ENCODE assay signal across 18 cellular contexts in the genomic region with DNA sequence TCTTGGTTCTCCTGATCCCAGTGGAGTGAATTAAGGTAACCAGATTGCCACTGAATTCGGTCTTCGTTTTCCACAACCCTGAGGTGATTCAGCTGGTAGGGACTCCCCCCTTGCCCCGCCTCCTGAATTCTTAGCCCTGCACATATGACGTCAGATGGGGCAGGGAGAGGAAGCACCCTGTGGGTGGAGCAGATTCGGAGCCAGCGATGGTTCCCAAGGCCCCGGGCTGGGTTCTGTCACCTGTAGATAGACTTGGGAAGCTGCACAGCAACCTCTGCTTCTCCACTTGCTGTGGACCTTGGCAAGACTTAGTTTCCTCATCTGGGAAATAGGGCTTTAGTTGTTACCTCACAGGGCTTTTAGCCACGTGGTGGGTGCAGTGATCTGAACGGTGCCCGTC.
DNase-seq lines count a peak whose midpoint lies in the region; ATAC-seq, FAIRE-seq and TF ChIP-seq lines count a peak whose summit lies in the region.
"Had no signal": no experiment of that assay in that cellular context is flagged by ENCODE, and none has a peak within 500 bp of the region (broad histone marks: within the 10 kb centered on the region; RNA-seq: fewer than 3 reads in every experiment).

No MANE protein-coding gene starts in this region.

- intact Hi-C loops in HepG2 (cut with micrococcal nuclease; ENCODE audit: unreplicated experiment) (no loop called here), right lobe of liver (cut with DNase I) (loop anchor here in 1 of 2 donors (10.0 kb wide), 1 partner anchor 299 kb away; no protein-coding TSS in a partner anchor), PC-3 (cut with micrococcal nuclease) (no loop called here), upper lobe of right lung (cut with DNase I) (loop anchor here (10.0 kb wide), 1 partner anchor 299 kb away; no protein-coding TSS in a partner anchor)

- H2AFZ ChIP-seq in HepG2 (ENCODE audit: low read length) (no peak overlapping the region), PC-3 (ENCODE audit: low read length) (no peak overlapping the region)

- ATAC-seq in HepG2: peak; percentile 6
- ATAC-seq in right lobe of liver: no peak
- ATAC-seq in PC-3: peak; percentile 33; the same call in 1 of the 2 replicates
- ATAC-seq in esophagus mucosa: peak; percentile 81
- peak; percentile 28 for ATAC-seq in upper lobe of right lung
- no peak for ATAC-seq in HG02870 (IDR thresholded peaks at IDR 0.05; ENCODE audit: unreplicated experiment)
- no peak for ATAC-seq in GM18505 (IDR thresholded peaks at IDR 0.05; ENCODE audit: unreplicated experiment)

- no peak for TF ChIP-seq EP300 in HepG2 (IDR thresholded peaks at IDR 0.05; ENCODE audit: low read depth in 2 of 2, low read length in 2 of 2)
- TF ChIP-seq EP300 in HepG2 (CRISPR knock-in tag; IDR thresholded peaks at IDR 0.05; ENCODE audit: borderline replicate concordance): no peak

- H3K4me1 ChIP-seq in HepG2 (ENCODE audit: insufficient read depth, low read length) (no peaks in the 10 kb centered on the region), right lobe of liver (no peaks in the 10 kb centered on the region), PC-3 (ENCODE audit: insufficient read depth, low read length) (no peaks in the 10 kb centered on the region), upper lobe of right lung (no peaks in the 10 kb centered on the region)
- H3K4me1 ChIP-seq: right atrium auricular region had no signal

- H3K9ac ChIP-seq in HepG2 (ENCODE audit: insufficient read depth, low read depth, low read length) (no peak overlapping the region), PC-3 (ENCODE audit: low read length) (no peak overlapping the region)

- in situ Hi-C loops in HepG2 (cut with HindIII; ENCODE audit: extremely low pct_ligation_motif_present, low pct_unique_long_range_greater_than_20kb): loop anchor here (5.0 to 25.0 kb wide), 2 partner anchors 291 to 946 kb away; no protein-coding TSS in a partner anchor

- no peaks in the 10 kb centered on the region for H3K9me2 ChIP-seq in PC-3 (replicated peaks; ENCODE audit: low read length)

- no peaks in the 10 kb centered on the region for H3K36me3 ChIP-seq in HepG2 (replicated peaks in 1 of 2; ENCODE audit: control insufficient read depth in 1 of 2, insufficient read depth in 2 of 2, low read length in 2 of 2)
- H3K36me3 ChIP-seq in right lobe of liver: no peaks in the 10 kb centered on the region
- no peaks in the 10 kb centered on the region for H3K36me3 ChIP-seq in PC-3 (ENCODE audit: low read depth, low read length)
- H3K36me3 ChIP-seq in upper lobe of right lung: no peaks in the 10 kb centered on the region
- H3K36me3 ChIP-seq: MG63, neutrophil, right atrium auricular region had no signal

- BruUV-seq in HepG2 (replicated peaks; lab: Mats Ljungman, UMichigan): no TSS peak
- no TSS peak for BruUV-seq in PC-3 (replicated peaks; lab: Mats Ljungman, UMichigan)

- 0 out of 5 replicates have a peak, but pooled peaks cover 0 to 14% of the 10 kb centered on the region in 2 experiments for H3K27me3 ChIP-seq in HepG2 (ENCODE audit: control insufficient read depth in 1 of 2, insufficient read depth in 2 of 2, low read length in 2 of 2)
- no peaks in the 10 kb centered on the region for H3K27me3 ChIP-seq in right lobe of liver
- no peaks in the 10 kb centered on the region for H3K27me3 ChIP-seq in PC-3 (ENCODE audit: low read length)
- H3K27me3 ChIP-seq in upper lobe of right lung: peaks cover 10% of the 10 kb centered on the region
- H3K27me3 ChIP-seq: MG63, right atrium auricular region had no signal

- no peak for TF ChIP-seq POLR2A in HepG2 (IDR thresholded peaks at IDR 0.05; ENCODE audit: insufficient read depth in 1 of 2, low read depth in 2 of 2, low read length in 2 of 2)
- no peak for TF ChIP-seq POLR2A in right lobe of liver (IDR thresholded peaks at IDR 0.05)
- no peak for TF ChIP-seq POLR2A in GM18505 (IDR thresholded peaks at IDR 0.05; ENCODE audit: borderline replicate concordance, extremely low read depth, insufficient read depth, insufficient read length)

- H3K9me3 ChIP-seq in HepG2 (ENCODE audit: low read length) (no peaks in the 10 kb centered on the region), right lobe of liver (no peaks in the 10 kb centered on the region), PC-3 (ENCODE audit: low read length) (no peaks in the 10 kb centered on the region), upper lobe of right lung (no peaks in the 10 kb centered on the region)
- H3K9me3 ChIP-seq: MG63, neutrophil, right atrium auricular region had no signal

- TF ChIP-seq CTCF in HepG2 (CRISPR knock-in tag; IDR thresholded peaks at IDR 0.05) (no peak), right lobe of liver (IDR thresholded peaks at IDR 0.05) (no peak), PC-3 (conservative IDR thresholded peaks at IDR 0.05; ENCODE audit: low read depth, low read length) (no peak), upper lobe of right lung (IDR thresholded peaks at IDR 0.05) (no peak)

- POLR2A ChIA-PET in HepG2 (lab: Yijun Ruan, JAX) (no interaction called here), PC-3 (lab: Charles Lee; ENCODE audit: unreplicated experiment) (no interaction called here)

- H3K27ac ChIP-seq in HepG2 (ENCODE audit: extremely low read length, insufficient read depth, low read length) (no peak overlapping the region), right lobe of liver (no peak overlapping the region), PC-3 (ENCODE audit: low read length) (no peak overlapping the region), upper lobe of right lung (no peak overlapping the region)
- H3K27ac ChIP-seq: neutrophil, right atrium auricular region had no signal

- 19% methylated on average over 4 of the region's 10 CpGs for WGBS in HepG2 (ENCODE audit: low lambda C conversion rate)
- 20% methylated on average over 1 of the region's 10 CpGs for WGBS in right lobe of liver (ENCODE audit: insufficient coverage, low coverage, low lambda C conversion rate, missing lambda C conversion rate)

- DNase-seq in HepG2 (ENCODE audit: low spot score) (no peak), right lobe of liver (no peak), PC-3 (peak; percentile 37), upper lobe of right lung (peak; percentile 36), cerebellum (ENCODE audit: low spot score) (no peak)
- DNase-seq: activated gamma-delta T cell, H9, MG63, NCI-H1930, NCI-H524 treated with DMSO at 0.1 percent for 48 hours, T-helper 1 cell had no signal

- TF ChIP-seq RAD21 in HepG2 (CRISPR knock-in tag; IDR thresholded peaks at IDR 0.05): no peak

- H3K4me2 ChIP-seq in HepG2 (ENCODE audit: low read depth, low read length) (no peak overlapping the region), PC-3 (ENCODE audit: low read length) (no peak overlapping the region)

- CTCF ChIA-PET in HepG2 (lab: Yijun Ruan, JAX; ENCODE audit: low intra/inter-chr PET ratio, low total read pairs) (no interaction called here), PC-3 (lab: Charles Lee) (no interaction called here)

- no peak for FAIRE-seq in HepG2 (lab: Jason Lieb, UNC)
- FAIRE-seq: astrocyte, HTR-8/SVneo had no signal

- H3F3A ChIP-seq in PC-3 (ENCODE audit: low read length, unreplicated experiment): no peaks in the 10 kb centered on the region

- H3K4me3 ChIP-seq in HepG2 (replicated peaks in 1 of 3; ENCODE audit: insufficient read depth in 1 of 3, low read depth in 2 of 3, low read length in 3 of 3) (no peak overlapping the region), right lobe of liver (no peak overlapping the region), PC-3 (ENCODE audit: low read length) (no peak overlapping the region), upper lobe of right lung (no peak overlapping the region)
- H3K4me3 ChIP-seq: MG63, right atrium auricular region had no signal

- H3K79me2 ChIP-seq in HepG2 (ENCODE audit: insufficient read depth, low read length) (no peaks in the 10 kb centered on the region), PC-3 (ENCODE audit: low read length) (no peaks in the 10 kb centered on the region)

- H4K20me1 ChIP-seq in HepG2 (ENCODE audit: insufficient read depth, low read length) (no peaks in the 10 kb centered on the region), PC-3 (ENCODE audit: low read length) (no peaks in the 10 kb centered on the region)

TF ChIP-seq in HepG2, 621 proteins besides CTCF, POLR2A, EP300 and RAD21 (continues in another document):
- TF ChIP-seq ZNF589 (CRISPR knock-in tag; conservative IDR thresholded peaks at IDR 0.05): no peak

Comparison
In these comparisons a context has a peak if more than half of its experiments do, and no peak if none do; other contexts are left out.
1. ATAC-seq: peak in HepG2 (single experiment), PC-3 (single experiment), esophagus mucosa (single experiment) and upper lobe of right lung (single experiment); none in right lobe of liver (0 of 4), HG02870 (single experiment) and GM18505 (single experiment).
2. DNase-seq: peak in PC-3 (single experiment) and upper lobe of right lung (single experiment); none in HepG2 (single experiment), right lobe of liver (0 of 3) and cerebellum (single experiment).